12 cellular contexts compared by ENCODE assay signal in genomic region chr4:158873795-158874359, GRCh38.
A peak's percentile ranks its signal among the peaks of the same experiment; 100 is the strongest.
DNase-seq lines count a peak whose midpoint lies in the region; ATAC-seq and TF ChIP-seq lines count a peak whose summit lies in the region.
"Had no signal": no experiment of that assay in that cellular context is flagged by ENCODE, and none has a peak within 500 bp of the region (broad histone marks: within the 10 kb centered on the region; RNA-seq: fewer than 3 reads in every experiment).

No MANE protein-coding gene starts in this region.

- no peaks in the 10 kb centered on the region for H4K20me1 ChIP-seq in H9 (ENCODE audit: control insufficient read depth, insufficient read depth, insufficient read length)
- no peaks in the 10 kb centered on the region for H4K20me1 ChIP-seq in hepatocyte (ENCODE audit: insufficient read depth, poor library complexity, severe bottlenecking)

- H3K56ac ChIP-seq in H9 (ENCODE audit: insufficient read length, low read depth, low read length) = no peak overlapping the region

- H3K18ac ChIP-seq in H9 (ENCODE audit: insufficient read length, low read depth, low read length) = no peak overlapping the region

- H3K23ac ChIP-seq in H9 (ENCODE audit: insufficient read length, low read depth, low read length) = no peak overlapping the region

- H3K9me2 ChIP-seq in hepatocyte (replicated peaks; ENCODE audit: insufficient read depth) = no peaks in the 10 kb centered on the region

- no peaks in the 10 kb centered on the region for H3K23me2 ChIP-seq in H9 (ENCODE audit: insufficient read length, low read depth, low read length, poor library complexity, severe bottlenecking)

- no peaks in the 10 kb centered on the region for H3K79me1 ChIP-seq in H9 (ENCODE audit: insufficient read depth, low read depth, low read length, poor library complexity, severe bottlenecking)

- no peak overlapping the region for H4K91ac ChIP-seq in H9 (ENCODE audit: insufficient read length, low read depth, low read length)

- H4K5ac ChIP-seq in H9 (ENCODE audit: insufficient read length, low read depth, low read length) = no peak overlapping the region

- H3K4me1 ChIP-seq in H9 (ENCODE audit: insufficient read depth, low read length) (peaks cover 3% of the 10 kb centered on the region; the same call in 1 of the 2 replicates), adipocyte (ENCODE audit: control insufficient read depth, insufficient read depth, low read length) (peaks cover 19% of the 10 kb centered on the region), hepatocyte (ENCODE audit: insufficient read depth) (peaks cover 6% of the 10 kb centered on the region), mucosa of descending colon (ENCODE audit: low read depth) (no peaks in the 10 kb centered on the region)

- H3K14ac ChIP-seq in H9 (ENCODE audit: insufficient read depth, low read length) = no peak overlapping the region

- no peaks in the 10 kb centered on the region; the same call in 1 of the 2 replicates for H3K79me2 ChIP-seq in H9 (ENCODE audit: insufficient read depth, low read length)
- H3K79me2 ChIP-seq in hepatocyte = no peaks in the 10 kb centered on the region

- no peak overlapping the region for H2AFZ ChIP-seq in H9 (ENCODE audit: low read length)
- H2AFZ ChIP-seq in hepatocyte = no peak overlapping the region

- H2BK15ac ChIP-seq in H9 (ENCODE audit: low read depth, low read length) = no peak overlapping the region

- intact Hi-C loops in mucosa of descending colon (cut with DNase I, micrococcal nuclease) = no loop called here

- H3K36me3 ChIP-seq in adipocyte (ENCODE audit: control insufficient read depth, insufficient read depth, low read length, severe bottlenecking) = peaks cover 59% of the 10 kb centered on the region
- H3K36me3 ChIP-seq in hepatocyte (replicated peaks; ENCODE audit: insufficient read depth, low read depth) = no peaks in the 10 kb centered on the region
- H3K36me3 ChIP-seq in mucosa of descending colon (ENCODE audit: low read depth) = peaks cover 8% of the 10 kb centered on the region

- H3K4me3 ChIP-seq in adipocyte (ENCODE audit: low read length) (no peak overlapping the region), hepatocyte (no peak overlapping the region), mucosa of descending colon (no peak overlapping the region)
- H3K4me3 ChIP-seq: skin epidermis had no signal

- no peak overlapping the region for H3T11ph ChIP-seq in H9 (ENCODE audit: low read length)

- H3K9me3 ChIP-seq in H9 (ENCODE audit: control insufficient read depth, low read depth, low read length) (no peaks in the 10 kb centered on the region), adipocyte (ENCODE audit: control insufficient read depth, low read length) (no peaks in the 10 kb centered on the region), hepatocyte (ENCODE audit: low read depth) (no peaks in the 10 kb centered on the region), mucosa of descending colon (no peaks in the 10 kb centered on the region)

- H2BK20ac ChIP-seq in H9 (ENCODE audit: low read depth, low read length, poor library complexity, severe bottlenecking) = no peak overlapping the region

- H3K4me3 Mint-ChIP-seq in H9 = no peak overlapping the region
- H3K4me3 Mint-ChIP-seq: activated naive CD4-positive, alpha-beta T cell treated with anti-CD3 and anti-CD28 coated beads, Interleukin-2, amount 50 U/mL, for 24 hours; CD8-positive, alpha-beta memory T cell had no signal

- H3K27ac Mint-ChIP-seq in H9 = peak overlapping the region; percentile 26 to 80 (median 69); a peak in 5 of 7 replicates
- H3K27ac Mint-ChIP-seq: activated naive CD4-positive, alpha-beta T cell treated with anti-CD3 and anti-CD28 coated beads, Interleukin-2, amount 50 U/mL, for 24 hours had no signal

- no peak overlapping the region for H4K8ac ChIP-seq in H9 (replicated peaks; ENCODE audit: insufficient read length, low read depth, low read length)

- WGBS in H9 (ENCODE audit: extremely low coverage, insufficient read length, low lambda C conversion rate) = no CpG with 5 or more reads among the region's 4 CpGs
- WGBS in hepatocyte (ENCODE audit: low lambda C conversion rate, missing lambda C conversion rate) = 46% methylated on average over 4 of the region's 4 CpGs

- DNase-seq in A172 (ENCODE audit: low spot score) (peak; percentile 84), H9 (no peak), adipocyte (ENCODE audit: low read depth) (peak; percentile 88), hepatocyte (ENCODE audit: low spot score) (peak; percentile 36), cerebellar nuclear complex (lab: John Stamatoyannopoulos, UW) (no peak), NCI-H1436 (lab: John Stamatoyannopoulos, UW) (no peak), mucosa of descending colon (no peak), SHP77 treated with DMSO at 0.1 percent for 48 hours (lab: John Stamatoyannopoulos, UW) (no peak)
- DNase-seq: NCI-H146 had no signal

- H3K27ac ChIP-seq in H9 (ENCODE audit: insufficient read length, low read depth, low read length) (no peak overlapping the region), hepatocyte (peak overlapping the region; percentile 14)
- H3K27ac ChIP-seq: skin epidermis had no signal

- no peak for TF ChIP-seq CTCF in H9 (conservative IDR thresholded peaks at IDR 0.05)
- TF ChIP-seq CTCF in hepatocyte (IDR thresholded peaks at IDR 0.05; ENCODE audit: poor library complexity) = no peak
- no peak for TF ChIP-seq CTCF in mucosa of descending colon (IDR thresholded peaks at IDR 0.05)

- no peak overlapping the region for H2BK120ac ChIP-seq in H9 (ENCODE audit: low read depth, low read length, poor library complexity, severe bottlenecking)

- no peaks in the 10 kb centered on the region for H3K27me3 Mint-ChIP-seq in H9 (ENCODE audit: low read depth)
- H3K27me3 Mint-ChIP-seq: activated naive CD4-positive, alpha-beta T cell treated with anti-CD3 and anti-CD28 coated beads, Interleukin-2, amount 50 U/mL, for 24 hours had no signal

- no peak overlapping the region for H2AK5ac ChIP-seq in H9 (ENCODE audit: insufficient read length, low read length)

- H3K27me3 ChIP-seq in H9 (ENCODE audit: insufficient read depth, low read length) (no peaks in the 10 kb centered on the region), adipocyte (replicated peaks; ENCODE audit: control insufficient read depth, insufficient read depth, low read length) (no peaks in the 10 kb centered on the region), hepatocyte (no peaks in the 10 kb centered on the region)

- peaks cover 2 to 7% (median 7%) of the 10 kb centered on the region in 3 experiments; a peak in 6 of 7 replicates for H3K36me3 Mint-ChIP-seq in H9 (ENCODE audit: insufficient read depth in 1 of 3, low read depth in 3 of 3)

- no peak overlapping the region for H2BK12ac ChIP-seq in H9 (ENCODE audit: insufficient read length, low read depth, low read length)

- H3K4ac ChIP-seq in H9 (ENCODE audit: low read depth, low read length) = no peak overlapping the region

- no peaks in the 10 kb centered on the region for H3K9me3 Mint-ChIP-seq in H9

- no peak overlapping the region for H3K9ac ChIP-seq in H9 (ENCODE audit: extremely low read depth, insufficient read length, low read length)
- H3K9ac ChIP-seq in adipocyte (ENCODE audit: low read length) = no peak overlapping the region

- peaks cover 14 to 19% of the 10 kb centered on the region in 2 experiments for H3K4me1 Mint-ChIP-seq in H9

- no peak overlapping the region for H2BK5ac ChIP-seq in H9 (ENCODE audit: insufficient read length, low read length)

- H3K4me2 ChIP-seq in H9 (ENCODE audit: insufficient read depth, insufficient read length, low read length) (no peak overlapping the region), hepatocyte (no peak overlapping the region)

- no peak for ATAC-seq in mucosa of descending colon

Comparison
In these comparisons a context has a peak if more than half of its experiments do, and no peak if none do; other contexts are left out.
1. DNase-seq: peak in A172 (single experiment), adipocyte (single experiment) and hepatocyte (single experiment); none in H9 (single experiment), cerebellar nuclear complex (0 of 2), NCI-H1436 (single experiment), mucosa of descending colon (0 of 3) and SHP77 treated with DMSO at 0.1 percent for 48 hours (single experiment).